ENCODE assay signal across 12 cellular contexts in the genomic region with DNA sequence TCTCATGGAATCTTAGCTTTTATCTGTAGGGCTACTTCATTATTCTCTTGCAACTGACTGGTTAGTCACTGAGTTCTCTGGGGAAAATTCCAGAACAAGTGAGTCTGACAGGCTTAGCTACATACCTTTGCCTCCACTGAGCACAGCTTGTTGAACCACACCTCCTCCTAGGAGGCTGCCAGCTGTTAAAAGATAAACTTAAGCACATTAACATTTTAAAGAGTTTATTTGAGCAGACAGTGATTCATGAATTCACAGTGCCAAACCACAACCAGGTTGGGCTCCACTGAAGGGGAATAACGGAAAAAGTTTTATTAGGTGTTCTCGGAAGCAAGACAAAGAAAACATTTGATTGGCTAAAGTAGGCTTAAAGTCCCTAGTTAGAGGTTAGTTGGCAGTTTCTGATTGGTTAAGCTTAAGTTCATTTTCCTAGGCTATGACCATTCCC. TPM values are rescaled to one million over a fixed set of nuclear protein-coding genes. Genes with fewer than 3 reads are reported as not detected.
DNase-seq lines count a peak whose midpoint lies in the region; ATAC-seq and TF ChIP-seq lines count a peak whose summit lies in the region.
"Had no signal": no experiment of that assay in that cellular context is flagged by ENCODE, and none has a peak within 500 bp of the region (broad histone marks: within the 10 kb centered on the region; RNA-seq: fewer than 3 reads in every experiment).

No MANE protein-coding gene starts in this region.

- no peak overlapping the region for H3K9ac ChIP-seq in trophoblast cell (ENCODE audit: low read length)

- H3K4ac ChIP-seq in trophoblast cell (ENCODE audit: low read depth, low read length) = no peak overlapping the region

- H3K27ac ChIP-seq in RWPE2 (ENCODE audit: poor library complexity, severe bottlenecking) = peak overlapping the region; percentile 49
- peak overlapping the region; percentile 20 for H3K27ac ChIP-seq in trophoblast cell (ENCODE audit: low read depth, low read length)

- no peak overlapping the region for H3K18ac ChIP-seq in trophoblast cell (ENCODE audit: low read length)

- H3K4me1 ChIP-seq in RWPE2 (ENCODE audit: insufficient read depth, poor library complexity, severe bottlenecking) = peaks cover 6% of the 10 kb centered on the region
- peaks cover 0 to 4% of the 10 kb centered on the region in 2 experiments for H3K4me1 ChIP-seq in trophoblast cell (ENCODE audit: control insufficient read depth in 1 of 2, insufficient read depth in 2 of 2, low read length in 2 of 2)

- H3K9me3 ChIP-seq in RWPE2 (ENCODE audit: severe bottlenecking) = no peaks in the 10 kb centered on the region
- peaks cover 2% of the 10 kb centered on the region for H3K9me3 ChIP-seq in trophoblast cell (ENCODE audit: insufficient read depth, low read depth, low read length)
- H3K9me3 ChIP-seq: transverse colon had no signal

- H2BK12ac ChIP-seq in trophoblast cell (ENCODE audit: low read length) = no peak overlapping the region

- no peak overlapping the region for H3K23ac ChIP-seq in trophoblast cell (ENCODE audit: low read length)

- no peak overlapping the region for H3K4me2 ChIP-seq in trophoblast cell (ENCODE audit: low read length)

- no peak overlapping the region for H4K12ac ChIP-seq in trophoblast cell (ENCODE audit: low read depth, low read length)

- WGBS in trophoblast cell (ENCODE audit: extremely low coverage, insufficient coverage, insufficient read length) = no CpG with 5 or more reads among the region's 2 CpGs

- H3K36me3 ChIP-seq in RWPE2 (ENCODE audit: low read depth) = no peaks in the 10 kb centered on the region
- no peaks in the 10 kb centered on the region for H3K36me3 ChIP-seq in trophoblast cell (ENCODE audit: control insufficient read depth in 1 of 2, insufficient read depth in 2 of 2, low read length in 2 of 2)
- H3K36me3 ChIP-seq: transverse colon had no signal

- H2BK5ac ChIP-seq in trophoblast cell (ENCODE audit: low read depth, low read length, poor library complexity) = no peak overlapping the region

- peaks cover 5% of the 10 kb centered on the region for H3K79me1 ChIP-seq in trophoblast cell (ENCODE audit: low read length)

- H3K4me3 ChIP-seq in RWPE2 (ENCODE audit: severe bottlenecking) = no peak overlapping the region
- H3K4me3 ChIP-seq in fibroblast of pulmonary artery (replicated peaks; ENCODE audit: low read depth, low read length) = no peak overlapping the region
- no peak overlapping the region for H3K4me3 ChIP-seq in trophoblast cell (ENCODE audit: low read depth, low read length)
- H3K4me3 ChIP-seq: transverse colon had no signal

- no peak overlapping the region for H2AFZ ChIP-seq in trophoblast cell (ENCODE audit: insufficient read depth, low read length, poor library complexity)

- H4K91ac ChIP-seq in trophoblast cell (ENCODE audit: low read depth, low read length) = peak overlapping the region; percentile 45

- ATAC-seq in RWPE2 (ENCODE audit: low read depth) (peak; percentile 96), HG03139 (IDR thresholded peaks at IDR 0.05; ENCODE audit: unreplicated experiment) (no peak), HG03469 (IDR thresholded peaks at IDR 0.05; ENCODE audit: unreplicated experiment) (no peak)

- H3K14ac ChIP-seq in trophoblast cell (ENCODE audit: low read length) = no peak overlapping the region

- H4K8ac ChIP-seq in trophoblast cell (ENCODE audit: low read depth, low read length) = no peak overlapping the region

- TF ChIP-seq CTCF in RWPE2 (IDR thresholded peaks at IDR 0.05; ENCODE audit: poor library complexity, severe bottlenecking) (no peak), fibroblast of pulmonary artery (IDR thresholded peaks at IDR 0.05; ENCODE audit: low read length, missing control alignments) (no peak)

- H3K27me3 ChIP-seq in RWPE2 (ENCODE audit: insufficient read depth, poor library complexity, severe bottlenecking) = no peaks in the 10 kb centered on the region
- H3K27me3 ChIP-seq in trophoblast cell (ENCODE audit: insufficient read depth, low read length) = no peaks in the 10 kb centered on the region
- H3K27me3 ChIP-seq: transverse colon had no signal

- peak; percentile 83 for DNase-seq in ELR (ENCODE audit: low read depth)
- peak; percentile 71 for DNase-seq in RWPE2 (ENCODE audit: low spot score)
- peak; percentile 69 for DNase-seq in fibroblast of pulmonary artery (ENCODE audit: low read depth)
- peak; percentile 91 to 97 for DNase-seq in trophoblast cell
- no peak for DNase-seq in COLO829 (ENCODE audit: low spot score)
- no peak for DNase-seq in NCI-H2107 (lab: John Stamatoyannopoulos, UW)
- DNase-seq: DMS79 treated with DMSO at 0.1 percent for 48 hours; NCI-H526 treated with DMSO at 0.1 percent for 48 hours; stimulated activated CD4-positive, alpha-beta T cell treated with anti-CD3 and anti-CD28 coated beads, Interleukin-4, amount 100 ng/mL, for 4 hours; transverse colon had no signal

- H3K79me2 ChIP-seq in trophoblast cell (ENCODE audit: control insufficient read depth, insufficient read depth, low read length, poor library complexity) = no peaks in the 10 kb centered on the region

- H2BK120ac ChIP-seq in trophoblast cell (ENCODE audit: insufficient read depth, low read length, poor library complexity) = peak overlapping the region; percentile 28

- H2AK5ac ChIP-seq in trophoblast cell (ENCODE audit: low read length) = no peak overlapping the region

RNA-seq across cellular contexts. Expression of a gene that starts 12.5 kb away (rescaled TPM):
- polyA plus RNA-seq in trophoblast cell (2013) = 0.04 and 0.05 TPM in 2 replicates

Comparison
In these comparisons a context has a peak if more than half of its experiments do, and no peak if none do; other contexts are left out.
1. DNase-seq: peak in ELR (single experiment), RWPE2 (single experiment), fibroblast of pulmonary artery (single experiment) and trophoblast cell (2 of 2); none in COLO829 (single experiment) and NCI-H2107 (single experiment).